In the genomic region with DNA sequence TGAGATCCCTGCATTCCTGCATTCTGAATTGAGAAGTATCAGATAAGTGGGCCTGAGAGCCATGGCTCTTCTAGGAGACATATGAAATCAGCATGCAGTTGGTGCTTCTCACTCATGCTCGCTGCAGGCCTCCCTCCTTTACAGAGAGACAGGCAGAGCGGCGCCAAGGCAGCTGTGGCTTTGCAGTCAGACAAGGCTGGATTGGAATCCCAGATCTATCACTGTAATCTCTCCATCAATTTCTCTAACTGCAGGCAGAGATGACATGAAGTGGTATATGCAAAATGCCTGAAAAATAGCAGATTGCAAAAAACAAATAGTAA, we compare ENCODE assay signal across 22 cellular contexts. TPM values are rescaled to one million over a fixed set of nuclear protein-coding genes. Genes with fewer than 3 reads are reported as not detected.
DNase-seq lines count a peak whose midpoint lies in the region; ATAC-seq and TF ChIP-seq lines count a peak whose summit lies in the region.
"Had no signal": no experiment of that assay in that cellular context is flagged by ENCODE, and none has a peak within 500 bp of the region (broad histone marks: within the 10 kb centered on the region; RNA-seq: fewer than 3 reads in every experiment).

No MANE protein-coding gene starts in this region.

- no peak overlapping the region for H2AK5ac ChIP-seq in IMR-90 (ENCODE audit: low read depth, low read length)

- no peak for TF ChIP-seq POLR2A in IMR-90 (IDR thresholded peaks at IDR 0.05; ENCODE audit: low read depth, low read length)

- H3K36me3 ChIP-seq in BE2C (no peaks in the 10 kb centered on the region), IMR-90 (ENCODE audit: control insufficient read depth, insufficient read depth, low read length) (peaks cover 4% of the 10 kb centered on the region; the same call in 1 of the 2 replicates), heart right ventricle (no peaks in the 10 kb centered on the region)
- H3K36me3 ChIP-seq: prostate gland, uterus had no signal

- no CpG with 5 or more reads among the region's 3 CpGs for WGBS in IMR-90 (ENCODE audit: extremely low coverage in 2 of 2, insufficient read length in 1 of 2), 2 experiments
- 63 to 72% methylated on average over 3 of the region's 3 CpGs for WGBS in heart right ventricle, 2 donors

- H3K23ac ChIP-seq in IMR-90 (ENCODE audit: low read depth, low read length), result no peak overlapping the region

- no peak overlapping the region for H2AK9ac ChIP-seq in IMR-90 (replicated peaks; ENCODE audit: low read depth, low read length, poor library complexity)

- no peak overlapping the region for H3K14ac ChIP-seq in IMR-90 (replicated peaks; ENCODE audit: low read depth, low read length)

- no peaks in the 10 kb centered on the region for H4K20me1 ChIP-seq in IMR-90 (ENCODE audit: insufficient read depth, low read length)

- H3K27ac ChIP-seq in IMR-90 (ENCODE audit: insufficient read depth, low read length) (no peak overlapping the region), heart right ventricle (peak overlapping the region in 1 of 10 donors; percentile 79)
- H3K27ac ChIP-seq: prostate gland had no signal

- peak; percentile 25 for ATAC-seq in IMR-90 (ENCODE audit: low read depth)
- ATAC-seq in heart right ventricle, result peak in 7 of 8 donors; percentile 27 to 76 (median 52)
- peak; percentile 58 for ATAC-seq in sciatic nerve
- ATAC-seq: CD8-positive, alpha-beta T cell; gastroesophageal sphincter; stimulated activated effector memory CD8-positive, alpha-beta T cell treated with anti-CD3 and anti-CD28 coated beads, Interleukin-12 subunit alpha, Interleukin-12 subunit beta, amount 100 ng/mL, for 72 hours; T-cell had no signal

- DNase-seq in BE2C, result peak; percentile 36
- no peak for DNase-seq in IMR-90
- no peak for DNase-seq in heart right ventricle
- no peak for DNase-seq in sciatic nerve (ENCODE audit: low spot score)
- DNase-seq in DMS 273 (lab: John Stamatoyannopoulos, UW; ENCODE audit: unreplicated experiment), result no peak
- DNase-seq in G401 (ENCODE audit: low spot score), result no peak
- no peak for DNase-seq in NCI-H526 (lab: John Stamatoyannopoulos, UW)
- DNase-seq: activated CD4-positive, alpha-beta T cell treated with anti-CD3 and anti-CD28 coated beads for 4 hours; activated naive CD4-positive, alpha-beta T cell; activated T-cell treated with anti-CD3 and anti-CD28 coated beads, Interleukin-2, amount 50 U/mL, for 48 hours; amniotic stem cell; CD8-positive, alpha-beta T cell; NCI-H1092; NCI-H187 treated with DMSO at 0.1 percent for 48 hours; NCI-H226; NCI-H748 treated with DMSO at 0.1 percent for 48 hours; T-cell had no signal

- no peak overlapping the region for H2BK20ac ChIP-seq in IMR-90 (ENCODE audit: low read depth, low read length)

- no peak overlapping the region for H3K56ac ChIP-seq in IMR-90 (ENCODE audit: extremely low read depth, insufficient read depth, low read length)

- POLR2A ChIA-PET in IMR-90 (lab: Charles Lee; ENCODE audit: unreplicated experiment), result no interaction called here

- no peak overlapping the region for H4K91ac ChIP-seq in IMR-90 (ENCODE audit: insufficient read depth, low read depth, low read length)

- TF ChIP-seq RAD21 in IMR-90 (IDR thresholded peaks at IDR 0.05; ENCODE audit: low read length), result no peak

- no peak overlapping the region for H3K4ac ChIP-seq in IMR-90 (ENCODE audit: low read depth, low read length)

- TF ChIP-seq CTCF in BE2C (IDR thresholded peaks at IDR 0.05; ENCODE audit: low read depth, low read length) (no peak), IMR-90 (conservative IDR thresholded peaks at IDR 0.05; ENCODE audit: low read depth, low read length) (no peak), heart right ventricle (IDR thresholded peaks at IDR 0.05) (no peak)

- peaks cover 9% of the 10 kb centered on the region for H3K9me3 ChIP-seq in BE2C
- peaks cover 11% of the 10 kb centered on the region for H3K9me3 ChIP-seq in IMR-90 (ENCODE audit: control insufficient read depth, insufficient read depth, low read length)
- H3K9me3 ChIP-seq in heart right ventricle, result peaks cover 0 to 57% (median 11%) of the 10 kb centered on the region in 11 donors
- H3K9me3 ChIP-seq: prostate gland had no signal

- no peak overlapping the region for H2BK5ac ChIP-seq in IMR-90 (ENCODE audit: low read depth, low read length, poor library complexity, severe bottlenecking)

- no peak overlapping the region for H2BK120ac ChIP-seq in IMR-90 (ENCODE audit: low read depth, low read length)

- H3K4me2 ChIP-seq in IMR-90 (ENCODE audit: low read depth, low read length), result no peak overlapping the region

- H3K27me3 ChIP-seq in BE2C, result no peaks in the 10 kb centered on the region
- H3K27me3 ChIP-seq in IMR-90 (ENCODE audit: control insufficient read depth, insufficient read depth, low read length), result no peaks in the 10 kb centered on the region
- H3K27me3 ChIP-seq in heart right ventricle, result no peaks in the 10 kb centered on the region
- H3K27me3 ChIP-seq: gastroesophageal sphincter, uterus had no signal

- no peak overlapping the region for H3K18ac ChIP-seq in IMR-90 (ENCODE audit: low read depth, low read length)

- H3K79me1 ChIP-seq in IMR-90 (ENCODE audit: low read depth in 1 of 2, low read length in 2 of 2), result no peaks in the 10 kb centered on the region

- no peak overlapping the region for H4K5ac ChIP-seq in IMR-90 (ENCODE audit: low read depth, low read length)

- intact Hi-C loops in IMR-90 (cut with micrococcal nuclease) (no loop called here), heart right ventricle (cut with DNase I) (no loop called here), sciatic nerve (cut with DNase I) (no loop called here)

- dilution Hi-C loops in IMR-90 (cut with HindIII; ENCODE audit: low sequenced_read_pairs, unreplicated experiment), result no loop called here

- CTCF ChIA-PET in IMR-90 (lab: Yijun Ruan, JAX), result interaction anchor here (0.7 to 1.2 kb wide), 3 partner anchors 11 to 34 kb away, joined by 3 read pairs; no protein-coding TSS in a partner anchor

- H2AFZ ChIP-seq in IMR-90 (replicated peaks; ENCODE audit: low read length, poor library complexity), result no peak overlapping the region

- no peaks in the 10 kb centered on the region for H3K4me1 ChIP-seq in BE2C
- H3K4me1 ChIP-seq in IMR-90 (ENCODE audit: control insufficient read depth, insufficient read depth, low read length), result peaks cover 5% of the 10 kb centered on the region
- H3K4me1 ChIP-seq in heart right ventricle, result peaks cover 0 to 9% (median 0%) of the 10 kb centered on the region in 9 donors
- H3K4me1 ChIP-seq: prostate gland, uterus had no signal

- H3K9me1 ChIP-seq in IMR-90 (ENCODE audit: insufficient read depth, low read length), result peaks cover 3% of the 10 kb centered on the region; the same call in 1 of the 2 replicates

- H3K9ac ChIP-seq in IMR-90 (ENCODE audit: low read depth, low read length), result no peak overlapping the region

- H2BK15ac ChIP-seq in IMR-90 (ENCODE audit: low read depth, low read length), result no peak overlapping the region

- in situ Hi-C loops in IMR-90 (cut with MboI; ENCODE audit: low sequenced_read_pairs) (loop anchor here (25.0 kb wide), 2 partner anchors 429 to 879 kb away; no protein-coding TSS in a partner anchor), G401 (cut with HindIII; ENCODE audit: low sequenced_read_pairs) (no loop called here)

- H4K8ac ChIP-seq in IMR-90 (ENCODE audit: low read depth in 2 of 2, low read length in 2 of 2), result no peak overlapping the region

- no peak overlapping the region for H3K4me3 ChIP-seq in BE2C (ENCODE audit: low read depth, low read length)
- no peak overlapping the region for H3K4me3 ChIP-seq in IMR-90 (ENCODE audit: insufficient read depth, low read depth, low read length)
- peak overlapping the region in 1 of 10 donors; percentile 23 for H3K4me3 ChIP-seq in heart right ventricle
- H3K4me3 ChIP-seq: gastroesophageal sphincter, lung, prostate gland, uterus had no signal

- BruUV-seq in IMR-90 (replicated peaks; lab: Mats Ljungman, UMichigan), result no TSS peak

TF ChIP-seq in IMR-90, 13 proteins besides CTCF, POLR2A, EP300 and RAD21:
- TF ChIP-seq MAZ (IDR thresholded peaks at IDR 0.05; ENCODE audit: borderline replicate concordance, low read depth, low read length), result no peak
- TF ChIP-seq MXI1 (IDR thresholded peaks at IDR 0.05; ENCODE audit: borderline replicate concordance, low read depth, low read length), result no peak
- no peak for TF ChIP-seq RFX5 (IDR thresholded peaks at IDR 0.05; ENCODE audit: low read depth, low read length)
- no peak for TF ChIP-seq MAFK (IDR thresholded peaks at IDR 0.05; ENCODE audit: low read depth, low read length)
- no peak for TF ChIP-seq SMC3 (IDR thresholded peaks at IDR 0.05; ENCODE audit: low read depth, low read length)

RNA-seq across cellular contexts. Expression of gene BOD1, which starts 25.2 kb away (rescaled TPM):
- polyA plus RNA-seq in BE2C (2012; ENCODE audit: insufficient read depth, insufficient read length, low read depth), result 98.1 TPM
- total RNA-seq in IMR-90 (2012; rRNA removed) (71.7 and 74.7 TPM in 2 replicates), heart right ventricle (10 to 100 TPM; 37.6 to 54.3 (median 46.3) TPM), sciatic nerve (46.5 TPM)
- polyA plus RNA-seq in IMR-90 (2012; rRNA removed) (48.5 and 57.9 TPM in 2 replicates), heart right ventricle (10 to 100 TPM; 20.2 to 36.7 TPM)
- polyA plus RNA-seq in IMR-90 (2012; cell fraction: cytosol; rRNA removed), result 24.1 and 26.3 TPM in 2 replicates
- polyA plus RNA-seq in IMR-90 (2012; cell fraction: nucleus; rRNA removed; ENCODE audit: low replicate concordance), result 36.9 and 116 TPM in 2 replicates
- 85.4 and 98.6 TPM in 2 replicates for total RNA-seq in G401 (2014; rRNA removed; shearing (Covaris generic))
